Comparison of ENCODE assay signal across 9 cellular contexts in genomic region chr7:151250181-151251095, GRCh38. TPM values are rescaled to one million over a fixed set of nuclear protein-coding genes. Genes with fewer than 3 reads are reported as not detected.
DNase-seq lines count a peak whose midpoint lies in the region; ATAC-seq and TF ChIP-seq lines count a peak whose summit lies in the region.
"Had no signal": no experiment of that assay in that cellular context is flagged by ENCODE, and none has a peak within 500 bp of the region (broad histone marks: within the 10 kb centered on the region; RNA-seq: fewer than 3 reads in every experiment).

No MANE protein-coding gene starts in this region.

- no peak overlapping the region for H3K27ac ChIP-seq in RWPE2 (ENCODE audit: poor library complexity, severe bottlenecking)
- peak overlapping the region; percentile 99 for H3K27ac ChIP-seq in left ventricle myocardium inferior (replicated peaks)
- peak overlapping the region; percentile 84 to 87 for H3K27ac ChIP-seq in prostate gland

- peak overlapping the region; percentile 1; the same call in 1 of the 2 replicates for H3K4me3 ChIP-seq in AG04449 (ENCODE audit: low read depth, low read length)
- no peak overlapping the region for H3K4me3 ChIP-seq in RWPE2 (ENCODE audit: severe bottlenecking)
- H3K4me3 ChIP-seq in left ventricle myocardium inferior, result peak overlapping the region; percentile 84
- no peak overlapping the region for H3K4me3 ChIP-seq in prostate gland

- POLR2A ChIA-PET in AG04449 (lab: Yijun Ruan, JAX), result interaction anchor here (0.6 to 2.6 kb wide), 3 partner anchors 18 to 23 kb away, joined by 3 to 9 read pairs (median 8); partner anchors contain the start of genes ABCF2 and CHPF2

- 71% methylated on average over 6 of the region's 6 CpGs for WGBS in prostate gland

- no peak for DNase-seq in AG04449 (ENCODE audit: low read depth, low spot score)
- peak; percentile 23 for DNase-seq in RWPE2 (ENCODE audit: low spot score)
- no peak for DNase-seq in left ventricle myocardium inferior
- no peak for DNase-seq in prostate gland (ENCODE audit: low spot score)
- DNase-seq in hypothalamus (lab: John Stamatoyannopoulos, UW), result no peak
- no peak for DNase-seq in NCI-H2029 (lab: John Stamatoyannopoulos, UW)
- DNase-seq in OCI-M2 (lab: John Stamatoyannopoulos, UW; ENCODE audit: unreplicated experiment), result no peak
- no peak for DNase-seq in C1 segment of cervical spinal cord (lab: John Stamatoyannopoulos, UW)
- DNase-seq: activated CD4-positive, alpha-beta T cell treated with anti-CD3 and anti-CD28 coated beads for 48 hours had no signal

- TF ChIP-seq POLR2A in prostate gland (IDR thresholded peaks at IDR 0.05), result no peak

- intact Hi-C loops in left ventricle myocardium inferior (cut with micrococcal nuclease), result no loop called here
- intact Hi-C loops in prostate gland (cut with DNase I), result loop anchor here (5.0 kb wide), 1 partner anchor 92 kb away; the partner anchor contains the start of gene NUB1

- ATAC-seq in RWPE2 (ENCODE audit: low read depth), result no peak

- H3K9me3 ChIP-seq in RWPE2 (ENCODE audit: severe bottlenecking) (no peaks in the 10 kb centered on the region), left ventricle myocardium inferior (replicated peaks) (no peaks in the 10 kb centered on the region), prostate gland (no peaks in the 10 kb centered on the region)

- H3K4me1 ChIP-seq in RWPE2 (ENCODE audit: insufficient read depth, poor library complexity, severe bottlenecking) (no peaks in the 10 kb centered on the region), left ventricle myocardium inferior (peaks cover 91% of the 10 kb centered on the region), prostate gland (replicated peaks) (no peaks in the 10 kb centered on the region)

- no peak for TF ChIP-seq CTCF in AG04449 (IDR thresholded peaks at IDR 0.05; ENCODE audit: insufficient read depth, low read length, missing control alignments)
- TF ChIP-seq CTCF in RWPE2 (IDR thresholded peaks at IDR 0.05; ENCODE audit: poor library complexity, severe bottlenecking), result no peak
- TF ChIP-seq CTCF in left ventricle myocardium inferior (IDR thresholded peaks at IDR 0.05; ENCODE audit: borderline replicate concordance), result no peak
- TF ChIP-seq CTCF in prostate gland (IDR thresholded peaks at IDR 0.05), result no peak

- H3K27me3 ChIP-seq in RWPE2 (ENCODE audit: insufficient read depth, poor library complexity, severe bottlenecking), result no peaks in the 10 kb centered on the region
- H3K27me3 ChIP-seq in left ventricle myocardium inferior (ENCODE audit: low read depth), result peaks cover 33% of the 10 kb centered on the region
- H3K27me3 ChIP-seq in prostate gland (replicated peaks; ENCODE audit: insufficient read depth), result no peaks in the 10 kb centered on the region

- H3K36me3 ChIP-seq in RWPE2 (ENCODE audit: low read depth) (no peaks in the 10 kb centered on the region), left ventricle myocardium inferior (no peaks in the 10 kb centered on the region), prostate gland (no peaks in the 10 kb centered on the region)

- CTCF ChIA-PET in AG04449 (lab: Yijun Ruan, JAX), result interaction anchor here (1.1 to 2.8 kb wide), 6 partner anchors 7 to 65 kb away, joined by 3 to 26 read pairs (median 6); no protein-coding TSS in a partner anchor

RNA-seq across cellular contexts. Expression of gene SMARCD3, which starts 1.9 kb away (rescaled TPM):
- total RNA-seq in left ventricle myocardium inferior, result 104 TPM
- 100 to 1,000 TPM in 1 of 2 donors, 10 to 100 TPM in 1; 35.6 to 108 TPM for total RNA-seq in prostate gland

RNA-seq across cellular contexts. Expression of gene CHPF2, which starts 18.2 kb away (rescaled TPM):
- total RNA-seq in left ventricle myocardium inferior (17.3 TPM), prostate gland (10 to 100 TPM; 40.2 to 72.9 TPM)

RNA-seq across cellular contexts. Expression of gene ABCF2, which starts 23.4 kb away (rescaled TPM):
- 30.5 TPM for total RNA-seq in left ventricle myocardium inferior
- 10 to 100 TPM; 23.3 to 33.3 TPM for total RNA-seq in prostate gland

RNA-seq across cellular contexts. Expression of gene H2BK1, which starts 40.1 kb away (rescaled TPM):
- total RNA-seq in left ventricle myocardium inferior (not detected), prostate gland (1 to 10 TPM in 1 of 2 donors, not detected in 1; 3.0 TPM)

Comparison
In these comparisons a context has a peak if more than half of its experiments do, and no peak if none do; other contexts are left out.
1. H3K4me3 ChIP-seq: peak in AG04449 (single experiment) and left ventricle myocardium inferior (single experiment); none in RWPE2 (single experiment) and prostate gland (0 of 2).